2 cellular contexts compared by ENCODE assay signal in the genomic region with DNA sequence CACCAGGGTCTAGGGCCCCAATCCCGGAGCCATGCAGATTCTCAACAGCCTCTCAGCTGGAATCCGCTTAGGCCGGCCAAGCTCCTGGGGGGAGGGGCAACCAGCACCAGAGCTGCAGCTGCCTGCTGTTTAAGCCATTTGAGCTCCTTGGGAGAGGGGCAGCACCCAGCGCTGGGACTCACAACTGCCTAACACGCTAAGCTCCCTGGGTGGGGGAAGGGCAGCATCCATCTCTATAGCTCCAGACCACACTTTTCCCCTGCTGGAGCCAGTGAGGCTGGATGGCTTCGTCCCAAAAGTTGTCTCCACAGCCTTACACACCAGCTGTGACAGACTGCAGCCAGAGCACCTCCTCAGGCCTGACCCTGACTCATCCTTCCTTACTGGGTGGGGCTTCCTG.
TF ChIP-seq lines count a peak whose summit lies in the region.

No MANE protein-coding gene starts in this region.

TF ChIP-seq in GM23338, 12 proteins besides CTCF, POLR2A, EP300 and RAD21:
- no peak for TF ChIP-seq POLR2AphosphoS5 (IDR thresholded peaks at IDR 0.05; ENCODE audit: low read depth)
- TF ChIP-seq, protein P1, sequence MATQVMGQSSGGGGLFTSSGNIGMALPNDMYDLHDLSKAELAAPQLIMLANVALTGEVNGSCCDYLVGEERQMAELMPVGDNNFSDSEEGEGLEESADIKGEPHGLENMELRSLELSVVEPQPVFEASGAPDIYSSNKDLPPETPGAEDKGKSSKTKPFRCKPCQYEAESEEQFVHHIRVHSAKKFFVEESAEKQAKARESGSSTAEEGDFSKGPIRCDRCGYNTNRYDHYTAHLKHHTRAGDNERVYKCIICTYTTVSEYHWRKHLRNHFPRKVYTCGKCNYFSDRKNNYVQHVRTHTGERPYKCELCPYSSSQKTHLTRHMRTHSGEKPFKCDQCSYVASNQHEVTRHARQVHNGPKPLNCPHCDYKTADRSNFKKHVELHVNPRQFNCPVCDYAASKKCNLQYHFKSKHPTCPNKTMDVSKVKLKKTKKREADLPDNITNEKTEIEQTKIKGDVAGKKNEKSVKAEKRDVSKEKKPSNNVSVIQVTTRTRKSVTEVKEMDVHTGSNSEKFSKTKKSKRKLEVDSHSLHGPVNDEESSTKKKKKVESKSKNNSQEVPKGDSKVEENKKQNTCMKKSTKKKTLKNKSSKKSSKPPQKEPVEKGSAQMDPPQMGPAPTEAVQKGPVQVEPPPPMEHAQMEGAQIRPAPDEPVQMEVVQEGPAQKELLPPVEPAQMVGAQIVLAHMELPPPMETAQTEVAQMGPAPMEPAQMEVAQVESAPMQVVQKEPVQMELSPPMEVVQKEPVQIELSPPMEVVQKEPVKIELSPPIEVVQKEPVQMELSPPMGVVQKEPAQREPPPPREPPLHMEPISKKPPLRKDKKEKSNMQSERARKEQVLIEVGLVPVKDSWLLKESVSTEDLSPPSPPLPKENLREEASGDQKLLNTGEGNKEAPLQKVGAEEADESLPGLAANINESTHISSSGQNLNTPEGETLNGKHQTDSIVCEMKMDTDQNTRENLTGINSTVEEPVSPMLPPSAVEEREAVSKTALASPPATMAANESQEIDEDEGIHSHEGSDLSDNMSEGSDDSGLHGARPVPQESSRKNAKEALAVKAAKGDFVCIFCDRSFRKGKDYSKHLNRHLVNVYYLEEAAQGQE (IDR thresholded peaks at IDR 0.05; ENCODE audit: unreplicated experiment) = no peak
- TF ChIP-seq EZH2phosphoT487 (IDR thresholded peaks at IDR 0.05; ENCODE audit: unreplicated experiment) = no peak
- TF ChIP-seq ZNF331 (CRISPR knock-in tag; IDR thresholded peaks at IDR 0.05; ENCODE audit: low read depth) = no peak
- no peak for TF ChIP-seq ZNF114 (CRISPR knock-in tag; IDR thresholded peaks at IDR 0.05)

TF ChIP-seq in H1, 55 proteins besides CTCF, POLR2A, EP300 and RAD21:
- TF ChIP-seq YY1 (IDR thresholded peaks at IDR 0.05; ENCODE audit: low read depth, low read length) = no peak
- TF ChIP-seq, protein P2, sequence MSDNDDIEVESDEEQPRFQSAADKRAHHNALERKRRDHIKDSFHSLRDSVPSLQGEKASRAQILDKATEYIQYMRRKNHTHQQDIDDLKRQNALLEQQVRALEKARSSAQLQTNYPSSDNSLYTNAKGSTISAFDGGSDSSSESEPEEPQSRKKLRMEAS (IDR thresholded peaks at IDR 0.05) = no peak
- no peak for TF ChIP-seq TAF1 (IDR thresholded peaks at IDR 0.05; ENCODE audit: low read depth, low read length)
- TF ChIP-seq EZH2 (IDR thresholded peaks at IDR 0.05; ENCODE audit: low read depth, low read length, severe bottlenecking) = no peak
- TF ChIP-seq CHD2 (IDR thresholded peaks at IDR 0.05; ENCODE audit: low read length) = no peak
- no peak for TF ChIP-seq CREB1 (IDR thresholded peaks at IDR 0.05)
- TF ChIP-seq BACH1 (IDR thresholded peaks at IDR 0.05; ENCODE audit: low read length) = no peak
